ENCODE assay signal across 22 cellular contexts in genomic region chr21:21182401-21182800, GRCh38.
A peak's percentile ranks its signal among the peaks of the same experiment; 100 is the strongest.
DNase-seq lines count a peak whose midpoint lies in the region; ATAC-seq and TF ChIP-seq lines count a peak whose summit lies in the region.
"Had no signal": no experiment of that assay in that cellular context is flagged by ENCODE, and none has a peak within 500 bp of the region (broad histone marks: within the 10 kb centered on the region; RNA-seq: fewer than 3 reads in every experiment).

No MANE protein-coding gene starts in this region.

- H3K27ac ChIP-seq in SK-N-SH (ENCODE audit: low read depth in 2 of 2, low read length in 1 of 2) (peak overlapping the region in 1 of 2 experiments; percentile 31; a peak in 2 of 4 replicates), VCaP (peak overlapping the region; percentile 90)
- H3K27ac ChIP-seq: A549; BLaER1 treated with 17β-estradiol and CSF1 and Interleukin-3, amounts not matched to agents 10 nM and 100 nM had no signal

- H3K36me3 Mint-ChIP-seq in HFFc6 (ENCODE audit: low read depth) (no peaks in the 10 kb centered on the region), osteocyte (ENCODE audit: unreplicated experiment) (peaks cover 4% of the 10 kb centered on the region)
- no peaks in the 10 kb centered on the region for H3K36me3 Mint-ChIP-seq in activated CD8-positive, alpha-beta memory T cell treated with anti-CD3 and anti-CD28 coated beads, Interleukin-2, amount 10 ng/mL, durations not matched to agents 7 days and 5 days
- H3K36me3 Mint-ChIP-seq: CD14-positive monocyte; CD8-positive, alpha-beta memory T cell had no signal

- CTCF ChIA-PET in SK-N-SH (lab: Yijun Ruan, JAX), result interaction anchor here (0.6 kb wide), 1 partner anchor 25 kb away, joined by 3 read pairs; no protein-coding TSS in a partner anchor
- CTCF ChIA-PET in activated CD8-positive, alpha-beta memory T cell treated with anti-CD3 and anti-CD28 coated beads, Interleukin-2, amount 10 ng/mL, durations not matched to agents 7 days and 5 days (lab: Charles Lee), result no interaction called here

- peak overlapping the region; percentile 29; the same call in 1 of the 2 replicates for H3K4me3 Mint-ChIP-seq in HFFc6
- no peak overlapping the region for H3K4me3 Mint-ChIP-seq in osteocyte (ENCODE audit: unreplicated experiment)
- H3K4me3 Mint-ChIP-seq in activated CD8-positive, alpha-beta memory T cell treated with anti-CD3 and anti-CD28 coated beads, Interleukin-2, amount 10 ng/mL, durations not matched to agents 7 days and 5 days, result no peak overlapping the region
- H3K4me3 Mint-ChIP-seq: CD14-positive monocyte; CD4-positive, alpha-beta T cell; CD8-positive, alpha-beta memory T cell had no signal

- peaks cover 8% of the 10 kb centered on the region for H3F3A ChIP-seq in SK-N-SH (replicated peaks; ENCODE audit: insufficient read depth)

- no peaks in the 10 kb centered on the region for H3K36me3 ChIP-seq in SK-N-SH (replicated peaks in 1 of 2; ENCODE audit: control insufficient read depth in 1 of 2, insufficient read depth in 2 of 2, low read length in 1 of 2)
- H3K36me3 ChIP-seq: BE2C; BLaER1 treated with 17β-estradiol and CSF1 and Interleukin-3, amounts not matched to agents 10 nM and 100 nM; HAP-1 had no signal

- H3K27me3 Mint-ChIP-seq in HFFc6 (ENCODE audit: insufficient read depth), result no peaks in the 10 kb centered on the region
- no peaks in the 10 kb centered on the region for H3K27me3 Mint-ChIP-seq in osteocyte (ENCODE audit: unreplicated experiment)
- H3K27me3 Mint-ChIP-seq in activated CD8-positive, alpha-beta memory T cell treated with anti-CD3 and anti-CD28 coated beads, Interleukin-2, amount 10 ng/mL, durations not matched to agents 7 days and 5 days, result no peaks in the 10 kb centered on the region
- H3K27me3 Mint-ChIP-seq: CD4-positive, alpha-beta T cell had no signal

- peak overlapping the region; percentile 38; the same call in 1 of the 2 replicates for H3K27ac Mint-ChIP-seq in HFFc6
- H3K27ac Mint-ChIP-seq in osteocyte (ENCODE audit: unreplicated experiment), result peak overlapping the region; percentile 52
- H3K27ac Mint-ChIP-seq in activated CD8-positive, alpha-beta memory T cell treated with anti-CD3 and anti-CD28 coated beads, Interleukin-2, amount 10 ng/mL, durations not matched to agents 7 days and 5 days, result no peak overlapping the region
- H3K27ac Mint-ChIP-seq: CD14-positive monocyte; CD4-positive, alpha-beta T cell; CD8-positive, alpha-beta memory T cell had no signal

- no peak overlapping the region for H3K9ac ChIP-seq in SK-N-SH
- H3K9ac ChIP-seq: BLaER1 treated with 17β-estradiol and CSF1 and Interleukin-3, amounts not matched to agents 10 nM and 100 nM had no signal

- TF ChIP-seq EP300 in SK-N-SH (IDR thresholded peaks at IDR 0.05; ENCODE audit: borderline replicate concordance in 1 of 2, low read depth in 1 of 2, low read length in 1 of 2), result no peak

- no peak for TF ChIP-seq RAD21 in SK-N-SH (IDR thresholded peaks at IDR 0.05; ENCODE audit: low read length)

- POLR2A ChIA-PET in SK-N-SH (lab: Yijun Ruan, JAX), result no interaction called here

- no peak for DNase-seq in HFFc6
- no peak for DNase-seq in SK-N-SH
- DNase-seq in osteocyte (ENCODE audit: extremely low spot score, unreplicated experiment), result no peak
- DNase-seq in activated CD8-positive, alpha-beta memory T cell treated with anti-CD3 and anti-CD28 coated beads, Interleukin-2, amount 10 ng/mL, durations not matched to agents 7 days and 5 days, result no peak
- no peak for DNase-seq in SW 1271 (lab: John Stamatoyannopoulos, UW)
- DNase-seq in putamen (ENCODE audit: low spot score), result no peak
- no peak for DNase-seq in posterior vena cava (ENCODE audit: low spot score)
- DNase-seq: 8988T; ACHN; AML-193; BE2C; CD4-positive, alpha-beta T cell; CD8-positive, alpha-beta memory T cell; DMS 273 treated with DMSO at 0.1 percent for 48 hours; DMS53; DMS79 treated with DMSO at 0.1 percent for 48 hours; GOT3 had no signal

- no peak for ATAC-seq in activated CD8-positive, alpha-beta memory T cell treated with anti-CD3 and anti-CD28 coated beads, Interleukin-2, amount 10 ng/mL, durations not matched to agents 7 days and 5 days
- ATAC-seq: A549 had no signal

- no peak overlapping the region for H2AFZ ChIP-seq in SK-N-SH (ENCODE audit: low read depth)

- intact Hi-C loops in posterior vena cava (cut with DNase I), result no loop called here

- H3K4me1 ChIP-seq in SK-N-SH (ENCODE audit: control insufficient read depth in 1 of 2, insufficient read depth in 2 of 2, low read depth in 1 of 2, low read length in 1 of 2), result peaks cover 0 to 8% of the 10 kb centered on the region in 2 experiments; a peak in 2 of 4 replicates
- H3K4me1 ChIP-seq: A549; BLaER1 treated with 17β-estradiol and CSF1 and Interleukin-3, amounts not matched to agents 10 nM and 100 nM; HAP-1 had no signal

- no peak overlapping the region for H3K4me2 ChIP-seq in SK-N-SH
- H3K4me2 ChIP-seq: A549; BLaER1 treated with 17β-estradiol and CSF1 and Interleukin-3, amounts not matched to agents 10 nM and 100 nM had no signal

- no peak for TF ChIP-seq CTCF in HFFc6 (IDR thresholded peaks at IDR 0.05)
- no peak for TF ChIP-seq CTCF in SK-N-SH (IDR thresholded peaks at IDR 0.05)
- TF ChIP-seq CTCF in VCaP (conservative IDR thresholded peaks at IDR 0.05), result no peak
- no peak for TF ChIP-seq CTCF in osteocyte (IDR thresholded peaks at IDR 0.05)

- H4K20me1 ChIP-seq in SK-N-SH (ENCODE audit: insufficient read depth), result no peaks in the 10 kb centered on the region
- H4K20me1 ChIP-seq: BLaER1 treated with 17β-estradiol and CSF1 and Interleukin-3, amounts not matched to agents 10 nM and 100 nM had no signal

- no peaks in the 10 kb centered on the region for H3K79me2 ChIP-seq in SK-N-SH (ENCODE audit: insufficient read depth)

- no peaks in the 10 kb centered on the region for H3K9me3 ChIP-seq in SK-N-SH
- H3K9me3 ChIP-seq: A549; BE2C; BLaER1 treated with 17β-estradiol and CSF1 and Interleukin-3, amounts not matched to agents 10 nM and 100 nM; HAP-1 had no signal

- H3K27me3 ChIP-seq in SK-N-SH (ENCODE audit: insufficient read depth), result no peaks in the 10 kb centered on the region
- H3K27me3 ChIP-seq: BE2C; BLaER1 treated with 17β-estradiol and CSF1 and Interleukin-3, amounts not matched to agents 10 nM and 100 nM had no signal

- H3K9me3 Mint-ChIP-seq in HFFc6 (no peaks in the 10 kb centered on the region), osteocyte (ENCODE audit: unreplicated experiment) (no peaks in the 10 kb centered on the region)
- H3K9me3 Mint-ChIP-seq in activated CD8-positive, alpha-beta memory T cell treated with anti-CD3 and anti-CD28 coated beads, Interleukin-2, amount 10 ng/mL, durations not matched to agents 7 days and 5 days (ENCODE audit: low read depth), result no peaks in the 10 kb centered on the region
- H3K9me3 Mint-ChIP-seq: CD14-positive monocyte; CD4-positive, alpha-beta T cell had no signal

- H3K4me3 ChIP-seq in SK-N-SH (ENCODE audit: low read depth in 2 of 2, low read length in 1 of 2), result no peak overlapping the region
- H3K4me3 ChIP-seq: A549; BLaER1 treated with 17β-estradiol and CSF1 and Interleukin-3, amounts not matched to agents 10 nM and 100 nM; HAP-1 had no signal

- H3K4me1 Mint-ChIP-seq in HFFc6 (ENCODE audit: low read depth) (peaks cover 29% of the 10 kb centered on the region), osteocyte (ENCODE audit: unreplicated experiment) (peaks cover 23% of the 10 kb centered on the region)
- H3K4me1 Mint-ChIP-seq in activated CD8-positive, alpha-beta memory T cell treated with anti-CD3 and anti-CD28 coated beads, Interleukin-2, amount 10 ng/mL, durations not matched to agents 7 days and 5 days, result peaks cover 2% of the 10 kb centered on the region
- H3K4me1 Mint-ChIP-seq: CD14-positive monocyte; CD8-positive, alpha-beta memory T cell had no signal

- H3K9me2 ChIP-seq in SK-N-SH, result no peaks in the 10 kb centered on the region

TF ChIP-seq in SK-N-SH, 30 proteins besides CTCF, POLR2A, EP300 and RAD21:
- TF ChIP-seq FOSL2 (IDR thresholded peaks at IDR 0.05; ENCODE audit: borderline replicate concordance, low read depth) (no peak), TEAD4 (IDR thresholded peaks at IDR 0.05; ENCODE audit: borderline replicate concordance, insufficient read depth) (no peak), PBX3 (IDR thresholded peaks at IDR 0.05) (peak; percentile 41; the same call in 1 of the 2 replicates)
